Comparison of ENCODE assay signal across 1 cellular context in genomic region chr10:46035923-46036849, GRCh38.
A peak's percentile ranks its signal among the peaks of the same experiment; 100 is the strongest.
TF ChIP-seq lines count a peak whose summit lies in the region.

No MANE protein-coding gene starts in this region.

TF ChIP-seq in HepG2, 621 proteins besides CTCF, POLR2A, EP300 and RAD21 (continued from another document and continues in another):
- TF ChIP-seq AHDC1 (CRISPR knock-in tag; IDR thresholded peaks at IDR 0.05; ENCODE audit: borderline replicate concordance) (peak; percentile 44; the same call in 1 of the 2 replicates), ZBTB46 (CRISPR knock-in tag; IDR thresholded peaks at IDR 0.05; ENCODE audit: borderline replicate concordance) (no peak), ZSCAN9 (CRISPR knock-in tag; IDR thresholded peaks at IDR 0.05; ENCODE audit: borderline replicate concordance) (no peak; the same call in 1 of the 2 replicates), ZFY (CRISPR knock-in tag; IDR thresholded peaks at IDR 0.05) (peak; percentile 44; the same call in 1 of the 2 replicates), MAFG (CRISPR knock-in tag; IDR thresholded peaks at IDR 0.05) (no peak), PRPF4 (IDR thresholded peaks at IDR 0.05; ENCODE audit: low read depth, low read length, poor library complexity, severe bottlenecking) (no peak), FOXO4 (CRISPR knock-in tag; conservative IDR thresholded peaks at IDR 0.05) (no peak), ZNF709 (CRISPR knock-in tag; IDR thresholded peaks at IDR 0.05) (no peak), MATR3 (CRISPR knock-in tag; IDR thresholded peaks at IDR 0.05) (no peak), HNRNPK (IDR thresholded peaks at IDR 0.05; ENCODE audit: low read depth, low read length, poor library complexity, severe bottlenecking) (no peak), ARNT (IDR thresholded peaks at IDR 0.05) (no peak), FOXP1 (IDR thresholded peaks at IDR 0.05) (no peak), FOXP1 (CRISPR knock-in tag; IDR thresholded peaks at IDR 0.05) (peak; percentile 72), BRD4 (CRISPR knock-in tag; IDR thresholded peaks at IDR 0.05) (peak; percentile 70; the same call in 1 of the 2 replicates), CERS6 (CRISPR knock-in tag; IDR thresholded peaks at IDR 0.05) (no peak), HMGXB3 (CRISPR knock-in tag; IDR thresholded peaks at IDR 0.05; ENCODE audit: borderline replicate concordance) (no peak; the same call in 1 of the 2 replicates), SMC3 (IDR thresholded peaks at IDR 0.05; ENCODE audit: low read length) (no peak; the same call in 1 of the 2 replicates), NFRKB (IDR thresholded peaks at IDR 0.05) (no peak), RFX1 (IDR thresholded peaks at IDR 0.05) (no peak), SALL1 (CRISPR knock-in tag; IDR thresholded peaks at IDR 0.05) (peak; percentile 93), GZF1 (CRISPR knock-in tag; IDR thresholded peaks at IDR 0.05) (no peak), ZNF484 (CRISPR knock-in tag; IDR thresholded peaks at IDR 0.05; ENCODE audit: borderline replicate concordance, low read depth) (no peak), NFYB (CRISPR knock-in tag; IDR thresholded peaks at IDR 0.05) (no peak), ETV5 (CRISPR knock-in tag; IDR thresholded peaks at IDR 0.05; ENCODE audit: borderline replicate concordance) (peak; percentile 63; the same call in 1 of the 2 replicates), ISX (CRISPR knock-in tag; conservative IDR thresholded peaks at IDR 0.05) (no peak), ZC3H4 (CRISPR knock-in tag; IDR thresholded peaks at IDR 0.05; ENCODE audit: borderline replicate concordance) (no peak), HMG20B (CRISPR knock-in tag; conservative IDR thresholded peaks at IDR 0.05) (no peak), TEAD3 (CRISPR knock-in tag; optimal IDR thresholded peaks at IDR 0.05; ENCODE audit: borderline replicate concordance) (peak; percentile 54), POLR2AphosphoS5 (IDR thresholded peaks at IDR 0.05; ENCODE audit: low read depth, low read length) (peak; percentile 51; the same call in 1 of the 2 replicates), ZNF431 (CRISPR knock-in tag; IDR thresholded peaks at IDR 0.05; ENCODE audit: borderline replicate concordance, low read depth) (no peak), HHEX (CRISPR knock-in tag; IDR thresholded peaks at IDR 0.05) (no peak), ZNF253 (CRISPR knock-in tag; IDR thresholded peaks at IDR 0.05; ENCODE audit: borderline replicate concordance) (no peak), RXRB (CRISPR knock-in tag; IDR thresholded peaks at IDR 0.05; ENCODE audit: borderline replicate concordance) (peak; percentile 79), RFXAP (CRISPR knock-in tag; IDR thresholded peaks at IDR 0.05; ENCODE audit: borderline replicate concordance) (peak; percentile 68; the same call in 1 of the 2 replicates), KAT2B (IDR thresholded peaks at IDR 0.05; ENCODE audit: borderline replicate concordance, low read depth, low read length) (no peak), TRAFD1 (CRISPR knock-in tag; IDR thresholded peaks at IDR 0.05; ENCODE audit: borderline replicate concordance) (no peak), ZNF674 (CRISPR knock-in tag; IDR thresholded peaks at IDR 0.05; ENCODE audit: low read depth) (no peak), NR2F6 (IDR thresholded peaks at IDR 0.05) (peak; percentile 92), NR2F6 (CRISPR knock-in tag; IDR thresholded peaks at IDR 0.05) (peak; percentile 93), PATZ1 (CRISPR knock-in tag; IDR thresholded peaks at IDR 0.05) (no peak; the same call in none of the 2 replicates), ZBTB21 (CRISPR knock-in tag; IDR thresholded peaks at IDR 0.05) (no peak), ZMYM3 (CRISPR knock-in tag; IDR thresholded peaks at IDR 0.05) (peak; percentile 17; the same call in 1 of the 2 replicates), NCOA2 (CRISPR knock-in tag; IDR thresholded peaks at IDR 0.05) (peak; percentile 77), CREM (IDR thresholded peaks at IDR 0.05) (peak; percentile 43; the same call in 1 of the 2 replicates), CREM (CRISPR knock-in tag; IDR thresholded peaks at IDR 0.05) (no peak), CBX5 (CRISPR knock-in tag; IDR thresholded peaks at IDR 0.05; ENCODE audit: borderline replicate concordance) (peak; percentile 37; the same call in 1 of the 2 replicates), YEATS2 (CRISPR knock-in tag; IDR thresholded peaks at IDR 0.05; ENCODE audit: borderline replicate concordance) (peak; percentile 32; the same call in 1 of the 2 replicates), FOXA1 (IDR thresholded peaks at IDR 0.05) (no peak), FOXA1 (CRISPR knock-in tag; IDR thresholded peaks at IDR 0.05) (peak; percentile 82)
